15 cellular contexts compared by ENCODE assay signal in genomic region chr3:99570061-99570460, GRCh38.
DNase-seq lines count a peak whose midpoint lies in the region; ATAC-seq, FAIRE-seq and TF ChIP-seq lines count a peak whose summit lies in the region.
"Had no signal": no experiment of that assay in that cellular context is flagged by ENCODE, and none has a peak within 500 bp of the region (broad histone marks: within the 10 kb centered on the region; RNA-seq: fewer than 3 reads in every experiment).

No MANE protein-coding gene starts in this region.

- H4K20me1 ChIP-seq in keratinocyte (ENCODE audit: control insufficient read depth, extremely low read depth, insufficient read depth, low read length): no peaks in the 10 kb centered on the region

- TF ChIP-seq CTCF in keratinocyte (optimal IDR thresholded peaks at IDR 0.05 in 1 of 3, IDR thresholded peaks at IDR 0.05 in 1 of 3, conservative IDR thresholded peaks at IDR 0.05 in 1 of 3; ENCODE audit: extremely low read depth in 1 of 3, insufficient read depth in 2 of 3, low read length in 3 of 3): no peak

- H3K4me3 ChIP-seq in keratinocyte (ENCODE audit: control insufficient read depth in 2 of 3, extremely low read depth in 1 of 3, insufficient read depth in 2 of 3, low read depth in 1 of 3, low read length in 3 of 3) (no peak overlapping the region), skeletal muscle satellite cell (ENCODE audit: low read length) (no peak overlapping the region), right cardiac atrium (ENCODE audit: low read length) (no peak overlapping the region)
- H3K4me3 ChIP-seq: A549 had no signal

- WGBS in right cardiac atrium: 67% methylated on average over 1 of the region's 1 CpG

- no peak for DNase-seq in HTR-8/SVneo (ENCODE audit: insufficient read length, low spot score)
- peak; percentile 51 for DNase-seq in OCI-M1 (lab: John Stamatoyannopoulos, UW)
- no peak for DNase-seq in keratinocyte (ENCODE audit: low read depth, low spot score)
- no peak for DNase-seq in posterior cingulate gyrus
- no peak for DNase-seq in right cardiac atrium
- DNase-seq: CD8-positive, alpha-beta T cell; COR-L47; DMS53; GF-D8; H7; KBM-7 had no signal

- no peak overlapping the region for H3K27ac ChIP-seq in keratinocyte (ENCODE audit: control insufficient read depth, insufficient read depth, low read length)
- H3K27ac ChIP-seq in right cardiac atrium (ENCODE audit: low read length): no peak overlapping the region
- H3K27ac ChIP-seq: A549 had no signal

- H2AFZ ChIP-seq in keratinocyte (ENCODE audit: control insufficient read depth, low read length): no peak overlapping the region

- H3K9ac ChIP-seq in keratinocyte (ENCODE audit: control insufficient read depth, extremely low read depth, insufficient read depth, low read length) (no peak overlapping the region), skeletal muscle satellite cell (ENCODE audit: low read depth, low read length) (peak overlapping the region; percentile 5)

- FAIRE-seq in HTR-8/SVneo (lab: Jason Lieb, UNC) (peak; percentile 64), keratinocyte (lab: Jason Lieb, UNC) (peak; percentile 56)
- FAIRE-seq: A549, D721Med had no signal

- ATAC-seq in right cardiac atrium (no peak), HG03175 (IDR thresholded peaks at IDR 0.05; ENCODE audit: unreplicated experiment) (no peak)
- ATAC-seq: A549; CD8-positive, alpha-beta T cell had no signal

- H3K36me3 ChIP-seq in keratinocyte (ENCODE audit: control insufficient read depth in 2 of 2, extremely low read depth in 1 of 2, insufficient read depth in 2 of 2, low read length in 2 of 2) (no peaks in the 10 kb centered on the region), skeletal muscle satellite cell (ENCODE audit: insufficient read depth, low read length) (no peaks in the 10 kb centered on the region)

- H3K4me2 ChIP-seq in keratinocyte (ENCODE audit: control insufficient read depth, extremely low read depth, insufficient read depth, low read depth, low read length) (no peak overlapping the region), skeletal muscle satellite cell (ENCODE audit: low read length) (no peak overlapping the region)
- H3K4me2 ChIP-seq: A549 had no signal

- H3K79me2 ChIP-seq in keratinocyte (ENCODE audit: control insufficient read depth, insufficient read depth, low read length): no peaks in the 10 kb centered on the region

- no peaks in the 10 kb centered on the region for H3K9me3 ChIP-seq in keratinocyte (ENCODE audit: control insufficient read depth, low read depth, low read length)
- H3K9me3 ChIP-seq in skeletal muscle satellite cell (replicated peaks; ENCODE audit: low read length): no peaks in the 10 kb centered on the region
- H3K9me3 ChIP-seq in right cardiac atrium (ENCODE audit: control insufficient read depth, low read length): no peaks in the 10 kb centered on the region
- H3K9me3 ChIP-seq: A549 had no signal

- dilution Hi-C loops in keratinocyte (cut with MboI; ENCODE audit: extremely low pct_ligation_motif_present, low sequenced_read_pairs): no loop called here

- intact Hi-C loops in posterior cingulate gyrus (cut with DNase I) (no loop called here), right cardiac atrium (cut with DNase I) (no loop called here)

- H3K4me1 ChIP-seq in keratinocyte (ENCODE audit: control insufficient read depth, extremely low read depth, insufficient read depth, low read length) (no peaks in the 10 kb centered on the region), skeletal muscle satellite cell (ENCODE audit: control insufficient read depth, insufficient read depth, low read length) (peaks cover 30% of the 10 kb centered on the region), right cardiac atrium (ENCODE audit: control insufficient read depth, insufficient read depth, low read length) (no peaks in the 10 kb centered on the region)
- H3K4me1 ChIP-seq: A549 had no signal

- H3K9me1 ChIP-seq in keratinocyte (ENCODE audit: control insufficient read depth, extremely low read depth, insufficient read depth, low read length): no peaks in the 10 kb centered on the region

- no peaks in the 10 kb centered on the region for H3K27me3 ChIP-seq in keratinocyte (ENCODE audit: control insufficient read depth, extremely low read depth, insufficient read depth, low read length)
- H3K27me3 ChIP-seq in skeletal muscle satellite cell (ENCODE audit: control insufficient read depth, insufficient read depth, low read length): no peaks in the 10 kb centered on the region
- no peaks in the 10 kb centered on the region for H3K27me3 ChIP-seq in right cardiac atrium (ENCODE audit: control insufficient read depth, insufficient read depth)
